ENCODE assay signal across 1 cellular context in the genomic region with DNA sequence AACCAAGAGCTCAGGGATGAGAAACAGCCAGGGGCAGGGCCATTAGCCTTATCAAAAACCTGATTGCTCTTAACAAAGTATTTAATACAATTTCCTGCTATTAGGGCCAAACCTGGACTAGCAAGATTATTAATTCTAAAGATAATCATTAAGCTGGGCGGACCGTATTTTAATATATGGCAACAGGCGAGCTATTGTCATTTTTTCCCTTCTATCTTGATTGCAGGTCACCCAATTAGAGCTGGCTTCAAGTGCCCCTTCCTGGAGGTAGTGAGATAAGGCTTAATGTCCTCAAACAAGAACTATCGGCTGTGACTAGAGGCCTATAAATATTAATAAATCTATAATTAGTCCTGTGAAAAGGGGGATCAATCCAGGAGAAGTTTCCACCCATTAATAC.
TF ChIP-seq lines count a peak whose summit lies in the region.

No MANE protein-coding gene starts in this region.

TF ChIP-seq in SK-N-SH treated with all-trans-retinoic acid at 6 μM for 48 hours, 23 proteins besides CTCF, POLR2A, EP300 and RAD21 (continued from another document):
- TF ChIP-seq, protein P1, sequence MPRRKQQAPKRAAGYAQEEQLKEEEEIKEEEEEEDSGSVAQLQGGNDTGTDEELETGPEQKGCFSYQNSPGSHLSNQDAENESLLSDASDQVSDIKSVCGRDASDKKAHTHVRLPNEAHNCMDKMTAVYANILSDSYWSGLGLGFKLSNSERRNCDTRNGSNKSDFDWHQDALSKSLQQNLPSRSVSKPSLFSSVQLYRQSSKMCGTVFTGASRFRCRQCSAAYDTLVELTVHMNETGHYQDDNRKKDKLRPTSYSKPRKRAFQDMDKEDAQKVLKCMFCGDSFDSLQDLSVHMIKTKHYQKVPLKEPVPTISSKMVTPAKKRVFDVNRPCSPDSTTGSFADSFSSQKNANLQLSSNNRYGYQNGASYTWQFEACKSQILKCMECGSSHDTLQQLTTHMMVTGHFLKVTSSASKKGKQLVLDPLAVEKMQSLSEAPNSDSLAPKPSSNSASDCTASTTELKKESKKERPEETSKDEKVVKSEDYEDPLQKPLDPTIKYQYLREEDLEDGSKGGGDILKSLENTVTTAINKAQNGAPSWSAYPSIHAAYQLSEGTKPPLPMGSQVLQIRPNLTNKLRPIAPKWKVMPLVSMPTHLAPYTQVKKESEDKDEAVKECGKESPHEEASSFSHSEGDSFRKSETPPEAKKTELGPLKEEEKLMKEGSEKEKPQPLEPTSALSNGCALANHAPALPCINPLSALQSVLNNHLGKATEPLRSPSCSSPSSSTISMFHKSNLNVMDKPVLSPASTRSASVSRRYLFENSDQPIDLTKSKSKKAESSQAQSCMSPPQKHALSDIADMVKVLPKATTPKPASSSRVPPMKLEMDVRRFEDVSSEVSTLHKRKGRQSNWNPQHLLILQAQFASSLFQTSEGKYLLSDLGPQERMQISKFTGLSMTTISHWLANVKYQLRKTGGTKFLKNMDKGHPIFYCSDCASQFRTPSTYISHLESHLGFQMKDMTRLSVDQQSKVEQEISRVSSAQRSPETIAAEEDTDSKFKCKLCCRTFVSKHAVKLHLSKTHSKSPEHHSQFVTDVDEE (CRISPR knock-in tag; IDR thresholded peaks at IDR 0.05), result no peak
